Comparison of ENCODE assay signal across 26 cellular contexts in genomic region chr20:63000958-63001357, GRCh38. TPM values are rescaled to one million over a fixed set of nuclear protein-coding genes. Genes with fewer than 3 reads are reported as not detected.
"Had no signal": no experiment of that assay in that cellular context is flagged by ENCODE, and none has a peak within 500 bp of the region (broad histone marks: within the 10 kb centered on the region; RNA-seq: fewer than 3 reads in every experiment).

No MANE protein-coding gene starts in this region.

- ATAC-seq: effector memory CD8-positive, alpha-beta T cell; gastrocnemius medialis; left lobe of liver; lower lobe of right lung; sciatic nerve; stimulated activated memory B cell treated with anti-CD40 and anti-IgM and Interleukin-4, amounts not matched to agents 10 μg/mL and 1 μg/mL and 100 μg/mL, for 72 hours; upper lobe of right lung had no signal

- H3K4me1 Mint-ChIP-seq: stimulated activated memory B cell treated with anti-CD40 and anti-IgM and Interleukin-4, amounts not matched to agents 10 μg/mL and 1 μg/mL and 100 μg/mL, for 72 hours had no signal

- H3K27ac Mint-ChIP-seq: dendritic cell treated with granulocyte-macrophage colony-stimulating factor and Interleukin-4, amounts not matched to agents 40 ng/mL and 50 ng/mL, for 4 days; effector memory CD8-positive, alpha-beta T cell; nephron; stimulated activated memory B cell treated with anti-CD40 and anti-IgM and Interleukin-4, amounts not matched to agents 10 μg/mL and 1 μg/mL and 100 μg/mL, for 72 hours; stimulated activated naive CD8-positive, alpha-beta T cell treated with anti-CD3 and anti-CD28 coated beads, Interleukin-15, Interleukin-2, amounts not matched to agents 100 ng/mL and 50 ng/mL, for 24 hours had no signal

- H3K4me3 Mint-ChIP-seq: dendritic cell treated with granulocyte-macrophage colony-stimulating factor and Interleukin-4, amounts not matched to agents 40 ng/mL and 50 ng/mL, for 4 days; effector memory CD8-positive, alpha-beta T cell; nephron; stimulated activated memory B cell treated with anti-CD40 and anti-IgM and Interleukin-4, amounts not matched to agents 10 μg/mL and 1 μg/mL and 100 μg/mL, for 72 hours; stimulated activated naive CD8-positive, alpha-beta T cell treated with anti-CD3 and anti-CD28 coated beads, Interleukin-15, Interleukin-2, amounts not matched to agents 100 ng/mL and 50 ng/mL, for 24 hours had no signal

- H3K36me3 Mint-ChIP-seq: stimulated activated memory B cell treated with anti-CD40 and anti-IgM and Interleukin-4, amounts not matched to agents 10 μg/mL and 1 μg/mL and 100 μg/mL, for 72 hours had no signal

- H3K9me3 Mint-ChIP-seq: dendritic cell treated with granulocyte-macrophage colony-stimulating factor and Interleukin-4, amounts not matched to agents 40 ng/mL and 50 ng/mL, for 4 days; effector memory CD8-positive, alpha-beta T cell; stimulated activated memory B cell treated with anti-CD40 and anti-IgM and Interleukin-4, amounts not matched to agents 10 μg/mL and 1 μg/mL and 100 μg/mL, for 72 hours; stimulated activated naive CD8-positive, alpha-beta T cell treated with anti-CD3 and anti-CD28 coated beads, Interleukin-15, Interleukin-2, amounts not matched to agents 100 ng/mL and 50 ng/mL, for 24 hours had no signal

- DNase-seq: effector memory CD8-positive, alpha-beta T cell; gastrocnemius medialis; islet precursor cell; lower lobe of right lung; mesenchymal stem cell; midbrain; retina; spleen; stimulated activated CD4-positive, alpha-beta T cell treated with anti-CD3 and anti-CD28 coated beads, Interleukin-15, amount 100 ng/mL, for 24 hours; stimulated activated CD4-positive, alpha-beta T cell treated with anti-CD3 and anti-CD28 coated beads, Interleukin-1b, Interleukin-23, amount 100 ng/mL, for 48 hours; stimulated activated CD4-positive, alpha-beta T cell treated with anti-CD3 and anti-CD28 coated beads, Interleukin-4, amount 100 ng/mL, for 24 hours; testis; upper lobe of right lung had no signal

RNA-seq across cellular contexts. Expression of gene BHLHE23, which starts 5.8 kb away (rescaled TPM):
- total RNA-seq: esophagus muscularis mucosa, fibroblast of villous mesenchyme, gastrocnemius medialis, left lobe of liver, lower lobe of right lung, omental fat pad, sciatic nerve, skeletal muscle tissue, spleen, subcutaneous adipose tissue, tibial nerve, upper lobe of right lung, vagina had no signal

RNA-seq across cellular contexts. Expression of gene SLC17A9, which starts 48.4 kb away (rescaled TPM):
- total RNA-seq: skeletal muscle tissue had no signal
